Comparison of ENCODE assay signal across 1 cellular context in the genomic region with DNA sequence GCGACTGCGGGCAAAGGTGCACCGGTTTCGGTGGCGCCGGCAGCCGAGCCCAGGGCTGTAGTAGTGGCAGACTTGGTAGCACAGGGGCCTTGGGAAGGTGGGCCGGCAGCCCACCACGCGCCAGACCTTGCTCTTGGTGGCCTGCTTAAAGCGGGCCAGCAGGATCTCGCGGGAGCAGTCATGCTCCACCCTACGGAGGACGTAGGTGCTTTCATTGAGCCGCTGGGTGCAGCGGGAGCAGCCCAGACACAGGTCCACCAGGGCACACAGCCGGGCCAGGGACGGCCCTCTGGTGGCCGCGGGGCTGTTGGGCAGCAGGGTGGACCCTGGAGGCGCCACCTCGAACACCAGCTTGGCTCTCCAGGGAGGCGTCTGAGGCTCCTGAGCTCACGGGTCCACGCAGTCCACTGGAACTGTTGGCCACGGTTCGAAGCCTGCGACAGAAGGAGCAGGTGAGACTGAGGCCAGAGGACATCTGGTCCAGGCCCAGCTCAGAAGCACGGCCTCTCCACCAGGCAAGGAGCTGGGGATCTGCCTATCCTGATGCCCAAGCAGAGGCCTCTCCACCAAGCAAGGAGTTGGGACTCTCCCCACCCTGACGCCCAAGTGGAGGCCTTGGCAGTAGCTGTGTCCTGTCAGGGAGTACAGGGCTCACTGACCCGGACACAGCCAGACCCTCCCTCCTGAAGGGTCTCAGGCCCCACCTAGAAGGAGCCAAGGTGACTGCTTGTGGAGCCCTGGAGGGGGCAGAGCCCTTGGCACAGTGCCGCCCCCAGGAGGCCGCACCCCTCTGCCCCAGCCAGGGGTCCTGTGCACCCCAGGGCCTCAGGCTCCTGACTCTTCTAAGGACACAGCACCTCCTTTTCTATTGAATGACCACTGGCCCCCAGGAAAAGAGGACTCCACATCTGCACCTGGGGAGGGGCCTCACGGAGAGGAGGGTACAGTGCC.
A peak's percentile ranks its signal among the peaks of the same experiment; 100 is the strongest.
TF ChIP-seq lines count a peak whose summit lies in the region.

No MANE protein-coding gene starts in this region.

TF ChIP-seq in HepG2, 621 proteins besides CTCF, POLR2A, EP300 and RAD21 (continues in another document):
- TF ChIP-seq NCOA5 (CRISPR knock-in tag; IDR thresholded peaks at IDR 0.05) = no peak
- 0 out of 2 replicates have a peak, but pooled peaks have one; percentile 62 for TF ChIP-seq PAWR (CRISPR knock-in tag; IDR thresholded peaks at IDR 0.05; ENCODE audit: borderline replicate concordance)
- TF ChIP-seq, protein P1, sequence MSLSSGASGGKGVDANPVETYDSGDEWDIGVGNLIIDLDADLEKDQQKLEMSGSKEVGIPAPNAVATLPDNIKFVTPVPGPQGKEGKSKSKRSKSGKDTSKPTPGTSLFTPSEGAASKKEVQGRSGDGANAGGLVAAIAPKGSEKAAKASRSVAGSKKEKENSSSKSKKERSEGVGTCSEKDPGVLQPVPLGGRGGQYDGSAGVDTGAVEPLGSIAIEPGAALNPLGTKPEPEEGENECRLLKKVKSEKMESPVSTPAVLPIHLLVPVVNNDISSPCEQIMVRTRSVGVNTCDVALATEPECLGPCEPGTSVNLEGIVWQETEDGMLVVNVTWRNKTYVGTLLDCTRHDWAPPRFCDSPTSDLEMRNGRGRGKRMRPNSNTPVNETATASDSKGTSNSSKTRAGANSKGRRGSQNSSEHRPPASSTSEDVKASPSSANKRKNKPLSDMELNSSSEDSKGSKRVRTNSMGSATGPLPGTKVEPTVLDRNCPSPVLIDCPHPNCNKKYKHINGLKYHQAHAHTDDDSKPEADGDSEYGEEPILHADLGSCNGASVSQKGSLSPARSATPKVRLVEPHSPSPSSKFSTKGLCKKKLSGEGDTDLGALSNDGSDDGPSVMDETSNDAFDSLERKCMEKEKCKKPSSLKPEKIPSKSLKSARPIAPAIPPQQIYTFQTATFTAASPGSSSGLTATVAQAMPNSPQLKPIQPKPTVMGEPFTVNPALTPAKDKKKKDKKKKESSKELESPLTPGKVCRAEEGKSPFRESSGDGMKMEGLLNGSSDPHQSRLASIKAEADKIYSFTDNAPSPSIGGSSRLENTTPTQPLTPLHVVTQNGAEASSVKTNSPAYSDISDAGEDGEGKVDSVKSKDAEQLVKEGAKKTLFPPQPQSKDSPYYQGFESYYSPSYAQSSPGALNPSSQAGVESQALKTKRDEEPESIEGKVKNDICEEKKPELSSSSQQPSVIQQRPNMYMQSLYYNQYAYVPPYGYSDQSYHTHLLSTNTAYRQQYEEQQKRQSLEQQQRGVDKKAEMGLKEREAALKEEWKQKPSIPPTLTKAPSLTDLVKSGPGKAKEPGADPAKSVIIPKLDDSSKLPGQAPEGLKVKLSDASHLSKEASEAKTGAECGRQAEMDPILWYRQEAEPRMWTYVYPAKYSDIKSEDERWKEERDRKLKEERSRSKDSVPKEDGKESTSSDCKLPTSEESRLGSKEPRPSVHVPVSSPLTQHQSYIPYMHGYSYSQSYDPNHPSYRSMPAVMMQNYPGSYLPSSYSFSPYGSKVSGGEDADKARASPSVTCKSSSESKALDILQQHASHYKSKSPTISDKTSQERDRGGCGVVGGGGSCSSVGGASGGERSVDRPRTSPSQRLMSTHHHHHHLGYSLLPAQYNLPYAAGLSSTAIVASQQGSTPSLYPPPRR (CRISPR knock-in tag; IDR thresholded peaks at IDR 0.05; ENCODE audit: borderline replicate concordance) = peak; percentile 21; the same call in 1 of the 2 replicates
- TF ChIP-seq, protein P2, sequence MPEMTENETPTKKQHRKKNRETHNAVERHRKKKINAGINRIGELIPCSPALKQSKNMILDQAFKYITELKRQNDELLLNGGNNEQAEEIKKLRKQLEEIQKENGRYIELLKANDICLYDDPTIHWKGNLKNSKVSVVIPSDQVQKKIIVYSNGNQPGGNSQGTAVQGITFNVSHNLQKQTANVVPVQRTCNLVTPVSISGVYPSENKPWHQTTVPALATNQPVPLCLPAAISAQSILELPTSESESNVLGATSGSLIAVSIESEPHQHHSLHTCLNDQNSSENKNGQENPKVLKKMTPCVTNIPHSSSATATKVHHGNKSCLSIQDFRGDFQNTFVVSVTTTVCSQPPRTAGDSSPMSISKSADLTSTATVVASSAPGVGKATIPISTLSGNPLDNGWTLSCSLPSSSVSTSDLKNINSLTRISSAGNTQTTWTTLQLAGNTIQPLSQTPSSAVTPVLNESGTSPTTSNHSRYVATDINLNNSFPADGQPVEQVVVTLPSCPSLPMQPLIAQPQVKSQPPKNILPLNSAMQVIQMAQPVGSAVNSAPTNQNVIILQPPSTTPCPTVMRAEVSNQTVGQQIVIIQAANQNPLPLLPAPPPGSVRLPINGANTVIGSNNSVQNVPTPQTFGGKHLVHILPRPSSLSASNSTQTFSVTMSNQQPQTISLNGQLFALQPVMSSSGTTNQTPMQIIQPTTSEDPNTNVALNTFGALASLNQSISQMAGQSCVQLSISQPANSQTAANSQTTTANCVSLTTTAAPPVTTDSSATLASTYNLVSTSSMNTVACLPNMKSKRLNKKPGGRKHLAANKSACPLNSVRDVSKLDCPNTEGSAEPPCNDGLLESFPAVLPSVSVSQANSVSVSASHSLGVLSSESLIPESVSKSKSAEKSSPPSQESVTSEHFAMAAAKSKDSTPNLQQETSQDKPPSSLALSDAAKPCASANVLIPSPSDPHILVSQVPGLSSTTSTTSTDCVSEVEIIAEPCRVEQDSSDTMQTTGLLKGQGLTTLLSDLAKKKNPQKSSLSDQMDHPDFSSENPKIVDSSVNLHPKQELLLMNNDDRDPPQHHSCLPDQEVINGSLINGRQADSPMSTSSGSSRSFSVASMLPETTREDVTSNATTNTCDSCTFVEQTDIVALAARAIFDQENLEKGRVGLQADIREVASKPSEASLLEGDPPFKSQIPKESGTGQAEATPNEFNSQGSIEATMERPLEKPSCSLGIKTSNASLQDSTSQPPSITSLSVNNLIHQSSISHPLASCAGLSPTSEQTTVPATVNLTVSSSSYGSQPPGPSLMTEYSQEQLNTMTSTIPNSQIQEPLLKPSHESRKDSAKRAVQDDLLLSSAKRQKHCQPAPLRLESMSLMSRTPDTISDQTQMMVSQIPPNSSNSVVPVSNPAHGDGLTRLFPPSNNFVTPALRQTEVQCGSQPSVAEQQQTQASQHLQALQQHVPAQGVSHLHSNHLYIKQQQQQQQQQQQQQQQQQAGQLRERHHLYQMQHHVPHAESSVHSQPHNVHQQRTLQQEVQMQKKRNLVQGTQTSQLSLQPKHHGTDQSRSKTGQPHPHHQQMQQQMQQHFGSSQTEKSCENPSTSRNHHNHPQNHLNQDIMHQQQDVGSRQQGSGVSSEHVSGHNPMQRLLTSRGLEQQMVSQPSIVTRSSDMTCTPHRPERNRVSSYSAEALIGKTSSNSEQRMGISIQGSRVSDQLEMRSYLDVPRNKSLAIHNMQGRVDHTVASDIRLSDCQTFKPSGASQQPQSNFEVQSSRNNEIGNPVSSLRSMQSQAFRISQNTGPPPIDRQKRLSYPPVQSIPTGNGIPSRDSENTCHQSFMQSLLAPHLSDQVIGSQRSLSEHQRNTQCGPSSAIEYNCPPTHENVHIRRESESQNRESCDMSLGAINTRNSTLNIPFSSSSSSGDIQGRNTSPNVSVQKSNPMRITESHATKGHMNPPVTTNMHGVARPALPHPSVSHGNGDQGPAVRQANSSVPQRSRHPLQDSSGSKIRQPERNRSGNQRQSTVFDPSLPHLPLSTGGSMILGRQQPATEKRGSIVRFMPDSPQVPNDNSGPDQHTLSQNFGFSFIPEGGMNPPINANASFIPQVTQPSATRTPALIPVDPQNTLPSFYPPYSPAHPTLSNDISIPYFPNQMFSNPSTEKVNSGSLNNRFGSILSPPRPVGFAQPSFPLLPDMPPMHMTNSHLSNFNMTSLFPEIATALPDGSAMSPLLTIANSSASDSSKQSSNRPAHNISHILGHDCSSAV (CRISPR knock-in tag; IDR thresholded peaks at IDR 0.05; ENCODE audit: borderline replicate concordance) = no peak
- no peak for TF ChIP-seq ZNF354B (CRISPR knock-in tag; IDR thresholded peaks at IDR 0.05)
- peak; percentile 45; the same call in 1 of the 2 replicates for TF ChIP-seq GABPB1 (CRISPR knock-in tag; IDR thresholded peaks at IDR 0.05)
- TF ChIP-seq, protein P3, sequence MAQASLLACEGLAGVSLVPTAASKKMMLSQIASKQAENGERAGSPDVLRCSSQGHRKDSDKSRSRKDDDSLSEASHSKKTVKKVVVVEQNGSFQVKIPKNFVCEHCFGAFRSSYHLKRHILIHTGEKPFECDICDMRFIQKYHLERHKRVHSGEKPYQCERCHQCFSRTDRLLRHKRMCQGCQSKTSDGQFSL (CRISPR knock-in tag; IDR thresholded peaks at IDR 0.05) = no peak
- TF ChIP-seq, protein P4, sequence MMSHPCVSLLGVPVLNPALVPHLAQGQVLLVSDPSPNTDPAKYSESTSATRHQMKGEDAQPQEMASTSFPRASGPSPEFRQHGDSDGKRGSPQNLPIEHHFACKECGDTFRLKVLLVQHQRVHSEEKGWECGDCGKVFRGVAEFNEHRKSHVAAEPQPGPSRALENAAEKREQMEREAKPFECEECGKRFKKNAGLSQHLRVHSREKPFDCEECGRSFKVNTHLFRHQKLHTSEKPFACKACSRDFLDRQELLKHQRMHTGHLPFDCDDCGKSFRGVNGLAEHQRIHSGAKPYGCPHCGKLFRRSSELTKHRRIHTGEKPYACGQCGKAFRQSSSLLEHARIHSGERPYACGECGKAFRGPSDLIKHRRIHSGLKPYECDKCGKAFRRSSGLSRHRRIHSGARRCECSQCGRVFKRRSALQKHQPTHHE (CRISPR knock-in tag; IDR thresholded peaks at IDR 0.05; ENCODE audit: borderline replicate concordance) = no peak
- TF ChIP-seq KDM5B (CRISPR knock-in tag; IDR thresholded peaks at IDR 0.05; ENCODE audit: borderline replicate concordance) = peak; percentile 83; the same call in 1 of the 2 replicates
- TF ChIP-seq ZNF792 (CRISPR knock-in tag; IDR thresholded peaks at IDR 0.05) = no peak
- no peak for TF ChIP-seq HOXA5 (CRISPR knock-in tag; IDR thresholded peaks at IDR 0.05)
- TF ChIP-seq, protein P5, sequence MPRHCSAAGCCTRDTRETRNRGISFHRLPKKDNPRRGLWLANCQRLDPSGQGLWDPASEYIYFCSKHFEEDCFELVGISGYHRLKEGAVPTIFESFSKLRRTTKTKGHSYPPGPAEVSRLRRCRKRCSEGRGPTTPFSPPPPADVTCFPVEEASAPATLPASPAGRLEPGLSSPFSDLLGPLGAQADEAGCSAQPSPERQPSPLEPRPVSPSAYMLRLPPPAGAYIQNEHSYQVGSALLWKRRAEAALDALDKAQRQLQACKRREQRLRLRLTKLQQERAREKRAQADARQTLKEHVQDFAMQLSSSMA (CRISPR knock-in tag; IDR thresholded peaks at IDR 0.05) = no peak; the same call in 1 of the 2 replicates
- TF ChIP-seq KDM2A (CRISPR knock-in tag; IDR thresholded peaks at IDR 0.05; ENCODE audit: borderline replicate concordance, low read depth) = peak; percentile 22
- TF ChIP-seq, protein P6, sequence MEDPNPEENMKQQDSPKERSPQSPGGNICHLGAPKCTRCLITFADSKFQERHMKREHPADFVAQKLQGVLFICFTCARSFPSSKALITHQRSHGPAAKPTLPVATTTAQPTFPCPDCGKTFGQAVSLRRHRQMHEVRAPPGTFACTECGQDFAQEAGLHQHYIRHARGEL (CRISPR knock-in tag; IDR thresholded peaks at IDR 0.05) = 0 out of 2 replicates have a peak, but pooled peaks have one; percentile 43
- TF ChIP-seq, protein P7, sequence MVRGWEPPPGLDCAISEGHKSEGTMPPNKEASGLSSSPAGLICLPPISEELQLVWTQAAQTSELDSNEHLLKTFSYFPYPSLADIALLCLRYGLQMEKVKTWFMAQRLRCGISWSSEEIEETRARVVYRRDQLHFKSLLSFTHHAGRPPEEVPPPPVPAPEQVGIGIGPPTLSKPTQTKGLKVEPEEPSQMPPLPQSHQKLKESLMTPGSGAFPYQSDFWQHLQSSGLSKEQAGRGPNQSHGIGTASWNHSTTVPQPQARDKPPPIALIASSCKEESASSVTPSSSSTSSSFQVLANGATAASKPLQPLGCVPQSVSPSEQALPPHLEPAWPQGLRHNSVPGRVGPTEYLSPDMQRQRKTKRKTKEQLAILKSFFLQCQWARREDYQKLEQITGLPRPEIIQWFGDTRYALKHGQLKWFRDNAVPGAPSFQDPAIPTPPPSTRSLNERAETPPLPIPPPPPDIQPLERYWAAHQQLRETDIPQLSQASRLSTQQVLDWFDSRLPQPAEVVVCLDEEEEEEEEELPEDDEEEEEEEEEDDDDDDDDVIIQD (CRISPR knock-in tag; IDR thresholded peaks at IDR 0.05; ENCODE audit: low read depth) = no peak
- TF ChIP-seq, protein P8, sequence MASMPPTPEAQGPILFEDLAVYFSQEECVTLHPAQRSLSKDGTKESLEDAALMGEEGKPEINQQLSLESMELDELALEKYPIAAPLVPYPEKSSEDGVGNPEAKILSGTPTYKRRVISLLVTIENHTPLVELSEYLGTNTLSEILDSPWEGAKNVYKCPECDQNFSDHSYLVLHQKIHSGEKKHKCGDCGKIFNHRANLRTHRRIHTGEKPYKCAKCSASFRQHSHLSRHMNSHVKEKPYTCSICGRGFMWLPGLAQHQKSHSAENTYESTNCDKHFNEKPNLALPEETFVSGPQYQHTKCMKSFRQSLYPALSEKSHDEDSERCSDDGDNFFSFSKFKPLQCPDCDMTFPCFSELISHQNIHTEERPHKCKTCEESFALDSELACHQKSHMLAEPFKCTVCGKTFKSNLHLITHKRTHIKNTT (CRISPR knock-in tag; IDR thresholded peaks at IDR 0.05) = no peak
- TF ChIP-seq HNRNPL (IDR thresholded peaks at IDR 0.05; ENCODE audit: low read depth, low read length) = peak; percentile 96
- TF ChIP-seq ZNF180 (CRISPR knock-in tag; IDR thresholded peaks at IDR 0.05; ENCODE audit: borderline replicate concordance, low read depth) = 0 out of 2 replicates have a peak, but pooled peaks have one; percentile 62
- TF ChIP-seq HNF4A (CRISPR knock-in tag; IDR thresholded peaks at IDR 0.05) = peak; percentile 63
- TF ChIP-seq, protein P9, sequence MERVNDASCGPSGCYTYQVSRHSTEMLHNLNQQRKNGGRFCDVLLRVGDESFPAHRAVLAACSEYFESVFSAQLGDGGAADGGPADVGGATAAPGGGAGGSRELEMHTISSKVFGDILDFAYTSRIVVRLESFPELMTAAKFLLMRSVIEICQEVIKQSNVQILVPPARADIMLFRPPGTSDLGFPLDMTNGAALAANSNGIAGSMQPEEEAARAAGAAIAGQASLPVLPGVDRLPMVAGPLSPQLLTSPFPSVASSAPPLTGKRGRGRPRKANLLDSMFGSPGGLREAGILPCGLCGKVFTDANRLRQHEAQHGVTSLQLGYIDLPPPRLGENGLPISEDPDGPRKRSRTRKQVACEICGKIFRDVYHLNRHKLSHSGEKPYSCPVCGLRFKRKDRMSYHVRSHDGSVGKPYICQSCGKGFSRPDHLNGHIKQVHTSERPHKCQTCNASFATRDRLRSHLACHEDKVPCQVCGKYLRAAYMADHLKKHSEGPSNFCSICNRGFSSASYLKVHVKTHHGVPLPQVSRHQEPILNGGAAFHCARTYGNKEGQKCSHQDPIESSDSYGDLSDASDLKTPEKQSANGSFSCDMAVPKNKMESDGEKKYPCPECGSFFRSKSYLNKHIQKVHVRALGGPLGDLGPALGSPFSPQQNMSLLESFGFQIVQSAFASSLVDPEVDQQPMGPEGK (CRISPR knock-in tag; IDR thresholded peaks at IDR 0.05) = peak; percentile 57
- TF ChIP-seq, protein P10, sequence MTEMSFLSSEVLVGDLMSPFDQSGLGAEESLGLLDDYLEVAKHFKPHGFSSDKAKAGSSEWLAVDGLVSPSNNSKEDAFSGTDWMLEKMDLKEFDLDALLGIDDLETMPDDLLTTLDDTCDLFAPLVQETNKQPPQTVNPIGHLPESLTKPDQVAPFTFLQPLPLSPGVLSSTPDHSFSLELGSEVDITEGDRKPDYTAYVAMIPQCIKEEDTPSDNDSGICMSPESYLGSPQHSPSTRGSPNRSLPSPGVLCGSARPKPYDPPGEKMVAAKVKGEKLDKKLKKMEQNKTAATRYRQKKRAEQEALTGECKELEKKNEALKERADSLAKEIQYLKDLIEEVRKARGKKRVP (CRISPR knock-in tag; IDR thresholded peaks at IDR 0.05) = no peak
- no peak for TF ChIP-seq ISL2 (CRISPR knock-in tag; IDR thresholded peaks at IDR 0.05)
